Comparison of ENCODE assay signal across 8 cellular contexts in genomic region chr7:106009511-106010226, GRCh38. TPM values are rescaled to one million over a fixed set of nuclear protein-coding genes. Genes with fewer than 3 reads are reported as not detected.
DNase-seq lines count a peak whose midpoint lies in the region; ATAC-seq, FAIRE-seq and TF ChIP-seq lines count a peak whose summit lies in the region.

No MANE protein-coding gene starts in this region.

- no peak overlapping the region for H3K27ac ChIP-seq in HepG2 (ENCODE audit: extremely low read length, insufficient read depth, low read length)

- FAIRE-seq in HepG2 (lab: Jason Lieb, UNC) = no peak

- H3K9ac ChIP-seq in HepG2 (ENCODE audit: insufficient read depth, low read depth, low read length) = no peak overlapping the region

- H2AFZ ChIP-seq in HepG2 (ENCODE audit: low read length) = no peak overlapping the region

- POLR2A ChIA-PET in GM10248 (lab: Yijun Ruan, JAX) (no interaction called here), HepG2 (lab: Yijun Ruan, JAX) (no interaction called here)

- TF ChIP-seq EP300 in HepG2 (IDR thresholded peaks at IDR 0.05; ENCODE audit: low read depth in 2 of 2, low read length in 2 of 2) (no peak), HepG2 (CRISPR knock-in tag; IDR thresholded peaks at IDR 0.05; ENCODE audit: borderline replicate concordance) (no peak)

- 76% methylated on average over 21 of the region's 29 CpGs for WGBS in HepG2 (ENCODE audit: low lambda C conversion rate)

- H3K4me2 ChIP-seq in HepG2 (ENCODE audit: low read depth, low read length) = no peak overlapping the region

- ATAC-seq in HG02798 (IDR thresholded peaks at IDR 0.05; ENCODE audit: poor library complexity, unreplicated experiment) (peak; percentile 94), HepG2 (peak; percentile 95), HG03135 (IDR thresholded peaks at IDR 0.05; ENCODE audit: unreplicated experiment) (no peak)

- no peaks in the 10 kb centered on the region for H3K27me3 ChIP-seq in HepG2 (ENCODE audit: control insufficient read depth in 1 of 2, insufficient read depth in 2 of 2, low read length in 2 of 2)

- peak; percentile 83 for TF ChIP-seq RAD21 in HepG2 (CRISPR knock-in tag; IDR thresholded peaks at IDR 0.05)

- H4K20me1 ChIP-seq in HepG2 (ENCODE audit: insufficient read depth, low read length) = no peaks in the 10 kb centered on the region

- CTCF ChIA-PET in GM10248 (lab: Yijun Ruan, JAX) (interaction anchor here (0.9 to 4.5 kb wide), 6 partner anchors 11 to 353 kb away, joined by 3 to 24 read pairs (median 4); no protein-coding TSS in a partner anchor), HepG2 (lab: Yijun Ruan, JAX; ENCODE audit: low intra/inter-chr PET ratio, low total read pairs) (interaction anchor here (1.0 kb wide), 1 partner anchor 75 kb away, joined by 3 read pairs; no protein-coding TSS in a partner anchor)

- H3K4me3 ChIP-seq in HepG2 (replicated peaks in 1 of 3; ENCODE audit: insufficient read depth in 1 of 3, low read depth in 2 of 3, low read length in 3 of 3) = no peak overlapping the region

- H3K36me3 ChIP-seq in HepG2 (replicated peaks in 1 of 2; ENCODE audit: control insufficient read depth in 1 of 2, insufficient read depth in 2 of 2, low read length in 2 of 2) = no peaks in the 10 kb centered on the region

- H3K4me1 ChIP-seq in HepG2 (ENCODE audit: insufficient read depth, low read length) = peaks cover 10% of the 10 kb centered on the region; the same call in 1 of the 2 replicates

- DNase-seq in GM10248 (ENCODE audit: extremely low spot score) = peak; percentile 83
- peak; percentile 37 for DNase-seq in NCI-H2196 treated with DMSO at 0.1 percent for 48 hours (lab: John Stamatoyannopoulos, UW; ENCODE audit: unreplicated experiment)
- DNase-seq in activated CD4-positive, alpha-beta T cell treated with anti-CD3 and anti-CD28 coated beads, Interleukin-2, amount 50 U/mL, for 24 hours (ENCODE audit: low read depth in 1 of 2, low spot score in 1 of 2) = peak; percentile 74 to 76
- peak; percentile 96 for DNase-seq in dedifferentiated amniotic fluid mesenchymal stem cell (ENCODE audit: extremely low spot score)
- no peak for DNase-seq in HepG2 (ENCODE audit: low spot score)
- DNase-seq in stimulated activated CD4-positive, alpha-beta T cell treated with anti-CD3 and anti-CD28 coated beads, Interleukin-4, amount 100 ng/mL, for 1 hour = peak; percentile 82

- H3K79me2 ChIP-seq in HepG2 (ENCODE audit: insufficient read depth, low read length) = no peaks in the 10 kb centered on the region

- 0 out of 2 replicates have a peak, but pooled peaks cover 9% of the 10 kb centered on the region for H3K9me3 ChIP-seq in HepG2 (ENCODE audit: low read length)

- BruUV-seq in HepG2 (replicated peaks; lab: Mats Ljungman, UMichigan) = no TSS peak

- TF ChIP-seq CTCF in GM10248 (IDR thresholded peaks at IDR 0.05; ENCODE audit: control extremely low read depth, extremely low read depth, low read depth, missing control alignments) = peak; percentile 81
- peak; percentile 86 for TF ChIP-seq CTCF in HepG2 (CRISPR knock-in tag; IDR thresholded peaks at IDR 0.05)

- in situ Hi-C loops in HepG2 (cut with HindIII; ENCODE audit: extremely low pct_ligation_motif_present, low pct_unique_long_range_greater_than_20kb) = loop anchor here (10.0 kb wide), 1 partner anchor 245 kb away; no protein-coding TSS in a partner anchor

- intact Hi-C loops in HepG2 (cut with micrococcal nuclease; ENCODE audit: unreplicated experiment) = loop anchor here (1.0 to 2.0 kb wide), 2 partner anchors 75 to 249 kb away; no protein-coding TSS in a partner anchor

- TF ChIP-seq POLR2A in HepG2 (IDR thresholded peaks at IDR 0.05; ENCODE audit: insufficient read depth in 1 of 2, low read depth in 2 of 2, low read length in 2 of 2) = no peak

TF ChIP-seq in HepG2, 621 proteins besides CTCF, POLR2A, EP300 and RAD21 (continues in another document):
- no peak for TF ChIP-seq ZBTB25 (CRISPR knock-in tag; IDR thresholded peaks at IDR 0.05)
- TF ChIP-seq ZNF761 (CRISPR knock-in tag; conservative IDR thresholded peaks at IDR 0.05) = no peak
- TF ChIP-seq PHF5A (CRISPR knock-in tag; IDR thresholded peaks at IDR 0.05; ENCODE audit: low read depth, unreplicated experiment) = no peak
- peak; percentile 75 for TF ChIP-seq BHLHE40 (IDR thresholded peaks at IDR 0.05; ENCODE audit: low read length)
- no peak for TF ChIP-seq IRF9 (CRISPR knock-in tag; IDR thresholded peaks at IDR 0.05; ENCODE audit: borderline replicate concordance)
- TF ChIP-seq SALL1 (CRISPR knock-in tag; IDR thresholded peaks at IDR 0.05) = peak; percentile 21; the same call in 1 of the 2 replicates
- TF ChIP-seq RXRA (CRISPR knock-in tag; IDR thresholded peaks at IDR 0.05) = no peak
- no peak for TF ChIP-seq ZNF775 (CRISPR knock-in tag; IDR thresholded peaks at IDR 0.05; ENCODE audit: borderline replicate concordance)
- TF ChIP-seq ZNF563 (CRISPR knock-in tag; IDR thresholded peaks at IDR 0.05) = peak; percentile 92
- no peak for TF ChIP-seq FOXM1 (CRISPR knock-in tag; IDR thresholded peaks at IDR 0.05)
- TF ChIP-seq ADNP (CRISPR knock-in tag; IDR thresholded peaks at IDR 0.05) = no peak
- no peak for TF ChIP-seq JUND (CRISPR knock-in tag; IDR thresholded peaks at IDR 0.05)
- TF ChIP-seq ZNF382 (CRISPR knock-in tag; IDR thresholded peaks at IDR 0.05; ENCODE audit: borderline replicate concordance) = no peak
- no peak for TF ChIP-seq LRRFIP1 (CRISPR knock-in tag; conservative IDR thresholded peaks at IDR 0.05)
- 0 out of 2 replicates have a peak, but pooled peaks have one; percentile 44 for TF ChIP-seq SALL2 (CRISPR knock-in tag; IDR thresholded peaks at IDR 0.05)
- no peak for TF ChIP-seq SIX1 (CRISPR knock-in tag; IDR thresholded peaks at IDR 0.05; ENCODE audit: borderline replicate concordance)
- no peak for TF ChIP-seq TBX2 (CRISPR knock-in tag; IDR thresholded peaks at IDR 0.05; ENCODE audit: borderline replicate concordance)
- TF ChIP-seq TCF12 (IDR thresholded peaks at IDR 0.05) = no peak
- TF ChIP-seq TCF12 (CRISPR knock-in tag; IDR thresholded peaks at IDR 0.05) = no peak

RNA-seq across cellular contexts. Expression of gene CDHR3, which starts 46.6 kb away (rescaled TPM):
- 8.2 and 11.8 TPM in 2 replicates for total RNA-seq in HepG2 (2016; rRNA removed; fragmentation: Illumina TruSeq; extraction: Trizol)
- total RNA-seq in HepG2 (2016; cell fraction: cytosol; rRNA removed; fragmentation: Illumina TruSeq; extraction: Trizol; ENCODE audit: low read depth) = 12.8 and 13.7 TPM in 2 replicates
- 7.2 and 11.7 TPM in 2 replicates for total RNA-seq in HepG2 (2016; cell fraction: insoluble cytoplasmic fraction; rRNA removed; fragmentation: Illumina TruSeq; extraction: Trizol)
- 15.8 and 18.0 TPM in 2 replicates for total RNA-seq in HepG2 (2016; cell fraction: membrane; rRNA removed; fragmentation: Illumina TruSeq; extraction: Trizol)
- 32.7 and 38.3 TPM in 2 replicates for total RNA-seq in HepG2 (2016; cell fraction: nucleus; rRNA removed; fragmentation: Illumina TruSeq; extraction: Trizol)
- 6.5 and 8.5 TPM in 2 replicates for polyA plus RNA-seq in HepG2 (2011; rRNA removed)
- polyA plus RNA-seq in HepG2 (2011; cell fraction: cytosol; rRNA removed) = 5.2 and 5.9 TPM in 2 replicates
- 20.4 and 24.1 TPM in 2 replicates for polyA plus RNA-seq in HepG2 (2011; cell fraction: nucleus; rRNA removed)
- 7.1 and 8.1 TPM in 2 replicates for polyA plus RNA-seq in HepG2 (2012)
- 10.9 and 11.4 TPM in 2 replicates for polyA plus RNA-seq in HepG2 (2016; cell fraction: cytosol; fragmentation: Illumina TruSeq; extraction: Trizol; ENCODE audit: low read depth)
- polyA plus RNA-seq in HepG2 (2016; cell fraction: insoluble cytoplasmic fraction; fragmentation: Illumina TruSeq; extraction: Trizol; ENCODE audit: low read depth) = 7.0 and 7.8 TPM in 2 replicates
- polyA plus RNA-seq in HepG2 (2016; cell fraction: membrane; fragmentation: Illumina TruSeq; extraction: Trizol; ENCODE audit: low read depth) = 10.8 and 12.6 TPM in 2 replicates
- 26.2 and 34.5 TPM in 2 replicates for polyA plus RNA-seq in HepG2 (2016; cell fraction: nucleus; fragmentation: Illumina TruSeq; extraction: Trizol; ENCODE audit: insufficient read depth, low read depth)
- polyA minus RNA-seq in HepG2 (2011; rRNA and poly(A)+ RNA removed; ENCODE audit: low replicate concordance) = 2.5 and 8.1 TPM in 2 replicates
- polyA minus RNA-seq in HepG2 (2011; cell fraction: cytosol; rRNA and poly(A)+ RNA removed) = 3.3 and 4.7 TPM in 2 replicates
- polyA minus RNA-seq in HepG2 (2011; cell fraction: nucleus; rRNA and poly(A)+ RNA removed) = 54.2 and 68.8 TPM in 2 replicates
